8 cellular contexts compared by ENCODE assay signal in genomic region chr17:29930399-29931010, GRCh38. TPM values are rescaled to one million over a fixed set of nuclear protein-coding genes. Genes with fewer than 3 reads are reported as not detected.
A peak's percentile ranks its signal among the peaks of the same experiment; 100 is the strongest.
DNase-seq lines count a peak whose midpoint lies in the region; ATAC-seq and TF ChIP-seq lines count a peak whose summit lies in the region.

No MANE protein-coding gene starts in this region.

- H2BK12ac ChIP-seq in H9 (ENCODE audit: insufficient read length, low read depth, low read length), result no peak overlapping the region

- H3K4me1 ChIP-seq in H9 (ENCODE audit: insufficient read depth, low read length), result peaks cover 2% of the 10 kb centered on the region; the same call in 1 of the 2 replicates
- H3K4me1 ChIP-seq in cardiac muscle cell (ENCODE audit: low read depth), result peaks cover 28% of the 10 kb centered on the region

- no CpG with 5 or more reads among the region's 20 CpGs for WGBS in H9 (ENCODE audit: extremely low coverage, insufficient read length, low lambda C conversion rate)

- H2BK15ac ChIP-seq in H9 (ENCODE audit: low read depth, low read length), result no peak overlapping the region

- no peak overlapping the region for H3K18ac ChIP-seq in H9 (ENCODE audit: insufficient read length, low read depth, low read length)

- no peak overlapping the region for H2AFZ ChIP-seq in H9 (ENCODE audit: low read length)

- ATAC-seq in HG03460 (IDR thresholded peaks at IDR 0.05; ENCODE audit: unreplicated experiment) (no peak), HG03354 (IDR thresholded peaks at IDR 0.05; ENCODE audit: poor library complexity, severe bottlenecking, unreplicated experiment) (no peak)

- H4K20me1 ChIP-seq in H9 (ENCODE audit: control insufficient read depth, insufficient read depth, insufficient read length), result no peaks in the 10 kb centered on the region

- DNase-seq in AG10803 (ENCODE audit: low read depth) (no peak), H9 (no peak), SW480 (ENCODE audit: low spot score) (peak; percentile 25), cardiac muscle cell (ENCODE audit: low read depth in 1 of 2, low spot score in 1 of 2) (peak in 1 of 2 donors; percentile 44), retinal pigment epithelial cell (ENCODE audit: low read depth) (no peak)
- no peak for DNase-seq in stimulated activated CD4-positive, alpha-beta T cell treated with anti-CD3 and anti-CD28 coated beads, Interleukin-4, amount 100 ng/mL, for 4 hours

- no peak overlapping the region for H3K4me3 Mint-ChIP-seq in H9

- H2BK20ac ChIP-seq in H9 (ENCODE audit: low read depth, low read length, poor library complexity, severe bottlenecking), result no peak overlapping the region

- H3K9me3 Mint-ChIP-seq in H9, result no peaks in the 10 kb centered on the region; a peak in 1 of 5 replicates

- H3K9me3 ChIP-seq in H9 (ENCODE audit: control insufficient read depth, low read depth, low read length) (no peaks in the 10 kb centered on the region), cardiac muscle cell (ENCODE audit: low read depth) (no peaks in the 10 kb centered on the region)

- no peak overlapping the region for H2BK120ac ChIP-seq in H9 (ENCODE audit: low read depth, low read length, poor library complexity, severe bottlenecking)

- no peak overlapping the region for H3T11ph ChIP-seq in H9 (ENCODE audit: low read length)

- H3K79me2 ChIP-seq in H9 (ENCODE audit: insufficient read depth, low read length), result peaks cover 4% of the 10 kb centered on the region; the same call in 1 of the 2 replicates

- H2AK5ac ChIP-seq in H9 (ENCODE audit: insufficient read length, low read length), result no peak overlapping the region

- H4K8ac ChIP-seq in H9 (replicated peaks; ENCODE audit: insufficient read length, low read depth, low read length), result no peak overlapping the region

- TF ChIP-seq CTCF in AG10803 (conservative IDR thresholded peaks at IDR 0.05; ENCODE audit: low read length) (no peak), H9 (conservative IDR thresholded peaks at IDR 0.05) (no peak), cardiac muscle cell (IDR thresholded peaks at IDR 0.05; ENCODE audit: low read depth, low read length) (no peak), retinal pigment epithelial cell (conservative IDR thresholded peaks at IDR 0.05; ENCODE audit: low read depth, low read length) (no peak)

- no peaks in the 10 kb centered on the region for H3K27me3 Mint-ChIP-seq in H9 (ENCODE audit: low read depth)

- no peak overlapping the region for H3K14ac ChIP-seq in H9 (ENCODE audit: insufficient read depth, low read length)

- no peak overlapping the region for H4K5ac ChIP-seq in H9 (ENCODE audit: insufficient read length, low read depth, low read length)

- no peaks in the 10 kb centered on the region for H3K36me3 Mint-ChIP-seq in H9 (ENCODE audit: insufficient read depth in 1 of 3, low read depth in 3 of 3)

- H3K4me3 ChIP-seq in AG10803 (ENCODE audit: low read length) (peak overlapping the region; percentile 95), cardiac muscle cell (peak overlapping the region; percentile 64), retinal pigment epithelial cell (ENCODE audit: low read length) (peak overlapping the region; percentile 82)

- peak overlapping the region; percentile 76 for H3K4me2 ChIP-seq in H9 (ENCODE audit: insufficient read depth, insufficient read length, low read length)

- no peak overlapping the region for H3K27ac ChIP-seq in H9 (ENCODE audit: insufficient read length, low read depth, low read length)
- H3K27ac ChIP-seq in cardiac muscle cell, result peak overlapping the region; percentile 89

- H3K56ac ChIP-seq in H9 (ENCODE audit: insufficient read length, low read depth, low read length), result no peak overlapping the region

- H3K27me3 ChIP-seq in H9 (ENCODE audit: insufficient read depth, low read length), result no peaks in the 10 kb centered on the region
- H3K27me3 ChIP-seq in cardiac muscle cell, result no peaks in the 10 kb centered on the region

- H3K27ac Mint-ChIP-seq in H9, result no peak overlapping the region

- no peak overlapping the region for H3K4ac ChIP-seq in H9 (ENCODE audit: low read depth, low read length)

- H3K23ac ChIP-seq in H9 (ENCODE audit: insufficient read length, low read depth, low read length), result no peak overlapping the region

- H3K9ac ChIP-seq in H9 (ENCODE audit: extremely low read depth, insufficient read length, low read length), result no peak overlapping the region

- peaks cover 4 to 9% of the 10 kb centered on the region in 2 experiments for H3K4me1 Mint-ChIP-seq in H9

- H3K36me3 ChIP-seq in cardiac muscle cell, result no peaks in the 10 kb centered on the region

- H2BK5ac ChIP-seq in H9 (ENCODE audit: insufficient read length, low read length), result no peak overlapping the region

- H3K79me1 ChIP-seq in H9 (ENCODE audit: insufficient read depth, low read depth, low read length, poor library complexity, severe bottlenecking), result no peaks in the 10 kb centered on the region

- peaks cover 11% of the 10 kb centered on the region for H3K23me2 ChIP-seq in H9 (ENCODE audit: insufficient read length, low read depth, low read length, poor library complexity, severe bottlenecking)

- H4K91ac ChIP-seq in H9 (ENCODE audit: insufficient read length, low read depth, low read length), result no peak overlapping the region

RNA-seq across cellular contexts. Expression of gene SSH2, which starts 0.5 kb away (rescaled TPM):
- total RNA-seq in H9 (2021) (11.8 and 14.6 TPM in 2 replicates), cardiac muscle cell (25.8 and 32.4 TPM in 2 replicates)
- 36.7 and 43.2 TPM in 2 replicates for polyA plus RNA-seq in cardiac muscle cell

RNA-seq across cellular contexts. Expression of gene EFCAB5, which starts 10.9 kb away (rescaled TPM):
- not detected in 2 replicates for total RNA-seq in H9 (2021)
- total RNA-seq in cardiac muscle cell, result 0.12 and 0.88 TPM in 2 replicates
- 1.2 and 1.5 TPM in 2 replicates for polyA plus RNA-seq in cardiac muscle cell
